15 cellular contexts compared by ENCODE assay signal in genomic region chr11:100152751-100153150, GRCh38.
"Had no signal": no experiment of that assay in that cellular context is flagged by ENCODE, and none has a peak within 500 bp of the region (broad histone marks: within the 10 kb centered on the region; RNA-seq: fewer than 3 reads in every experiment).

No MANE protein-coding gene starts in this region.

- H3K4me1 ChIP-seq: sigmoid colon, tibial nerve had no signal

- H3K36me3 ChIP-seq: sigmoid colon, tibial nerve had no signal

- DNase-seq: activated CD4-positive, alpha-beta T cell treated with anti-CD3 and anti-CD28 coated beads, Interleukin-2, amount 10 ng/mL, durations not matched to agents 7 days and 5 days; activated CD4-positive, CD25-positive, alpha-beta regulatory T cell; activated CD8-positive, alpha-beta memory T cell treated with anti-CD3 and anti-CD28 coated beads, Interleukin-2, amount 50 U/mL, for 48 hours; activated gamma-delta T cell treated with Interleukin-2 at 50 U/mL for 16 hours; activated naive CD8-positive, alpha-beta T cell treated with anti-CD3 and anti-CD28 coated beads for 36 hours; dorsolateral prefrontal cortex; endodermal cell; erythroblast; hippocampal formation; sigmoid colon; stimulated activated CD4-positive, alpha-beta T cell treated with anti-CD3 and anti-CD28 coated beads, Interleukin-4, amount 100 ng/mL, for 24 hours; stimulated activated naive CD4-positive, alpha-beta T cell treated with Interleukin-2 at 50 U/mL for 16 hours; substantia nigra; SW 1271 had no signal

- H3K27ac ChIP-seq: dorsolateral prefrontal cortex, sigmoid colon, tibial nerve had no signal

- H3K27me3 ChIP-seq: dorsolateral prefrontal cortex, sigmoid colon, tibial nerve had no signal

- H3K4me3 ChIP-seq: dorsolateral prefrontal cortex, sigmoid colon, tibial nerve had no signal

- H3K9me3 ChIP-seq: sigmoid colon had no signal
